ENCODE assay signal across 8 cellular contexts in genomic region chr12:56677680-56678079, GRCh38. TPM values are rescaled to one million over a fixed set of nuclear protein-coding genes. Genes with fewer than 3 reads are reported as not detected.
DNase-seq lines count a peak whose midpoint lies in the region; ATAC-seq and TF ChIP-seq lines count a peak whose summit lies in the region.

No MANE protein-coding gene starts in this region.

- H3K36me3 Mint-ChIP-seq in activated CD4-positive, alpha-beta memory T cell treated with anti-CD3 and anti-CD28 coated beads for 36 hours, result peaks cover 42% of the 10 kb centered on the region
- H3K36me3 Mint-ChIP-seq in stimulated activated effector memory CD8-positive, alpha-beta T cell treated with anti-CD3 and anti-CD28 coated beads, Interleukin-12 subunit alpha, Interleukin-12 subunit beta, amount 100 ng/mL, for 72 hours, result peaks cover 98% of the 10 kb centered on the region

- H3K9me3 ChIP-seq in esophagus squamous epithelium, result no peaks in the 10 kb centered on the region

- no peak for TF ChIP-seq POLR2A in esophagus squamous epithelium (IDR thresholded peaks at IDR 0.05)

- H3K27me3 ChIP-seq in esophagus squamous epithelium, result no peaks in the 10 kb centered on the region

- POLR2A ChIA-PET in activated CD4-positive, alpha-beta memory T cell treated with anti-CD3 and anti-CD28 coated beads for 36 hours (lab: Charles Lee), result interaction anchor here (0.6 to 1.2 kb wide), 5 partner anchors 10 to 48 kb away, joined by 3 to 5 read pairs (median 4); partner anchors contain the start of genes NACA and PTGES3

- no peak for TF ChIP-seq CTCF in esophagus squamous epithelium (IDR thresholded peaks at IDR 0.05)

- WGBS in esophagus squamous epithelium, 2 donors, result 50 to 61% methylated on average over 1 of the region's 1 CpG

- CTCF ChIA-PET in activated CD4-positive, alpha-beta memory T cell treated with anti-CD3 and anti-CD28 coated beads for 36 hours (lab: Charles Lee), result interaction anchor here (0.6 to 4.4 kb wide), 3 partner anchors 15 to 65 kb away, joined by 3 to 19 read pairs (median 3); no protein-coding TSS in a partner anchor

- H3K27ac Mint-ChIP-seq in activated CD4-positive, alpha-beta memory T cell treated with anti-CD3 and anti-CD28 coated beads for 36 hours, result peak overlapping the region; percentile 56
- peak overlapping the region; percentile 69 for H3K27ac Mint-ChIP-seq in stimulated activated effector memory CD8-positive, alpha-beta T cell treated with anti-CD3 and anti-CD28 coated beads, Interleukin-12 subunit alpha, Interleukin-12 subunit beta, amount 100 ng/mL, for 72 hours

- no peak overlapping the region for H3K27ac ChIP-seq in esophagus squamous epithelium

- ATAC-seq in HG02798 (IDR thresholded peaks at IDR 0.05; ENCODE audit: poor library complexity, unreplicated experiment), result peak; percentile 69
- ATAC-seq in stimulated activated effector memory CD8-positive, alpha-beta T cell treated with anti-CD3 and anti-CD28 coated beads, Interleukin-12 subunit alpha, Interleukin-12 subunit beta, amount 100 ng/mL, for 72 hours, result peak; percentile 91

- H3K27me3 Mint-ChIP-seq in activated CD4-positive, alpha-beta memory T cell treated with anti-CD3 and anti-CD28 coated beads for 36 hours, result no peaks in the 10 kb centered on the region

- intact Hi-C loops in activated CD4-positive, alpha-beta memory T cell treated with anti-CD3 and anti-CD28 coated beads for 36 hours (cut with micrococcal nuclease), result no loop called here
- intact Hi-C loops in esophagus squamous epithelium (cut with DNase I), result no loop called here

- peak; percentile 50 for DNase-seq in activated CD8-positive, alpha-beta memory T cell treated with anti-CD3 and anti-CD28 coated beads for 24 hours
- no peak for DNase-seq in activated CD8-positive, alpha-beta memory T cell treated with anti-CD3 and anti-CD28 coated beads, Interleukin-2, amount 50 U/mL, for 4 hours
- DNase-seq in activated CD4-positive, alpha-beta memory T cell treated with anti-CD3 and anti-CD28 coated beads for 36 hours, result peak; percentile 57
- no peak for DNase-seq in stimulated activated effector memory CD8-positive, alpha-beta T cell treated with anti-CD3 and anti-CD28 coated beads, Interleukin-12 subunit alpha, Interleukin-12 subunit beta, amount 100 ng/mL, for 72 hours (ENCODE audit: low spot score in 2 of 2)
- DNase-seq in AG08396 (ENCODE audit: low spot score) (no peak), cerebellar cortex (ENCODE audit: low spot score) (no peak), esophagus squamous epithelium (lab: John Stamatoyannopoulos, UW) (no peak)

- H3K36me3 ChIP-seq in esophagus squamous epithelium, result peaks cover 0 to 47% (median 0%) of the 10 kb centered on the region in 3 donors

- H3K4me1 ChIP-seq in esophagus squamous epithelium, result peaks cover 9 to 78% (median 31%) of the 10 kb centered on the region in 3 donors

- H3K4me3 ChIP-seq in esophagus squamous epithelium, result no peak overlapping the region

- H3K9me3 Mint-ChIP-seq in activated CD4-positive, alpha-beta memory T cell treated with anti-CD3 and anti-CD28 coated beads for 36 hours, result no peaks in the 10 kb centered on the region
- no peaks in the 10 kb centered on the region for H3K9me3 Mint-ChIP-seq in stimulated activated effector memory CD8-positive, alpha-beta T cell treated with anti-CD3 and anti-CD28 coated beads, Interleukin-12 subunit alpha, Interleukin-12 subunit beta, amount 100 ng/mL, for 72 hours

- H3K4me1 Mint-ChIP-seq in activated CD4-positive, alpha-beta memory T cell treated with anti-CD3 and anti-CD28 coated beads for 36 hours (ENCODE audit: low read depth), result peaks cover 67% of the 10 kb centered on the region
- H3K4me1 Mint-ChIP-seq in stimulated activated effector memory CD8-positive, alpha-beta T cell treated with anti-CD3 and anti-CD28 coated beads, Interleukin-12 subunit alpha, Interleukin-12 subunit beta, amount 100 ng/mL, for 72 hours, result peaks cover 59% of the 10 kb centered on the region

- no peak overlapping the region for H3K4me3 Mint-ChIP-seq in activated CD4-positive, alpha-beta memory T cell treated with anti-CD3 and anti-CD28 coated beads for 36 hours
- no peak overlapping the region for H3K4me3 Mint-ChIP-seq in stimulated activated effector memory CD8-positive, alpha-beta T cell treated with anti-CD3 and anti-CD28 coated beads, Interleukin-12 subunit alpha, Interleukin-12 subunit beta, amount 100 ng/mL, for 72 hours

RNA-seq across cellular contexts. Expression of gene PTGES3, which starts 10.4 kb away (rescaled TPM):
- 100 to 1,000 TPM; 355 to 356 TPM for total RNA-seq in activated CD4-positive, alpha-beta memory T cell treated with anti-CD3 and anti-CD28 coated beads for 36 hours
- 100 to 1,000 TPM in 2 of 4 donors, 10 to 100 TPM in 2; 61.9 to 157 (median 100) TPM for total RNA-seq in esophagus squamous epithelium

RNA-seq across cellular contexts. Expression of gene ATP5F1B, which starts 31.9 kb away (rescaled TPM):
- total RNA-seq in activated CD4-positive, alpha-beta memory T cell treated with anti-CD3 and anti-CD28 coated beads for 36 hours, result 100 to 1,000 TPM; 709 to 722 TPM
- 100 to 1,000 TPM; 337 to 726 (median 526) TPM for total RNA-seq in esophagus squamous epithelium

RNA-seq across cellular contexts. Expression of gene NACA, which starts 47.4 kb away (rescaled TPM):
- 1,000 to 10,000 TPM; 1,098 to 1,103 TPM for total RNA-seq in activated CD4-positive, alpha-beta memory T cell treated with anti-CD3 and anti-CD28 coated beads for 36 hours
- 1,000 to 10,000 TPM; 1,083 to 1,907 (median 1,546) TPM for total RNA-seq in esophagus squamous epithelium

RNA-seq across cellular contexts. Expression of gene BAZ2A, which starts 47.6 kb away (rescaled TPM):
- total RNA-seq in activated CD4-positive, alpha-beta memory T cell treated with anti-CD3 and anti-CD28 coated beads for 36 hours, result 100 to 1,000 TPM in 1 of 2 experiments, 10 to 100 TPM in 1; 90.7 to 111 TPM
- total RNA-seq in esophagus squamous epithelium, result 10 to 100 TPM; 36.7 to 65.3 (median 59.8) TPM

Comparison
In these comparisons a context has a peak if more than half of its experiments do, and no peak if none do; other contexts are left out.
1. DNase-seq: peak in activated CD8-positive, alpha-beta memory T cell treated with anti-CD3 and anti-CD28 coated beads for 24 hours (single experiment) and activated CD4-positive, alpha-beta memory T cell treated with anti-CD3 and anti-CD28 coated beads for 36 hours (single experiment); none in activated CD8-positive, alpha-beta memory T cell treated with anti-CD3 and anti-CD28 coated beads, Interleukin-2, amount 50 U/mL, for 4 hours (single experiment), stimulated activated effector memory CD8-positive, alpha-beta T cell treated with anti-CD3 and anti-CD28 coated beads, Interleukin-12 subunit alpha, Interleukin-12 subunit beta, amount 100 ng/mL, for 72 hours (0 of 2), AG08396 (single experiment), cerebellar cortex (single experiment) and esophagus squamous epithelium (single experiment).